18 cellular contexts compared by ENCODE assay signal in genomic region chr12:92695577-92695976, GRCh38.
DNase-seq lines count a peak whose midpoint lies in the region; TF ChIP-seq lines count a peak whose summit lies in the region.
"Had no signal": no experiment of that assay in that cellular context is flagged by ENCODE, and none has a peak within 500 bp of the region (broad histone marks: within the 10 kb centered on the region; RNA-seq: fewer than 3 reads in every experiment).

No MANE protein-coding gene starts in this region.

- no peak overlapping the region for H3K4me3 ChIP-seq in MM.1S (ENCODE audit: low read length)
- H3K4me3 ChIP-seq: SK-N-MC had no signal

- no peaks in the 10 kb centered on the region for H3K36me3 ChIP-seq in MM.1S (replicated peaks; ENCODE audit: insufficient read depth, low read length)

- H3K27me3 ChIP-seq in MM.1S (replicated peaks; ENCODE audit: insufficient read depth, low read length), result no peaks in the 10 kb centered on the region

- H3K79me2 ChIP-seq in MM.1S (ENCODE audit: low read length), result no peaks in the 10 kb centered on the region

- H3K9me3 ChIP-seq in MM.1S (replicated peaks; ENCODE audit: insufficient read depth, low read length), result no peaks in the 10 kb centered on the region

- H2AFZ ChIP-seq in MM.1S (ENCODE audit: low read length), result no peak overlapping the region

- no peak overlapping the region for H3K27ac ChIP-seq in MM.1S (ENCODE audit: low read length)
- H3K27ac ChIP-seq: KMS-11, SK-N-MC had no signal

- no peak overlapping the region for H3K4me2 ChIP-seq in MM.1S (ENCODE audit: low read depth, low read length)
- H3K4me2 ChIP-seq: KMS-11 had no signal

- no peak overlapping the region for H3K9ac ChIP-seq in MM.1S (ENCODE audit: low read length)
- H3K9ac ChIP-seq: KMS-11 had no signal

- DNase-seq in NCI-H2171 treated with DMSO at 0.1 percent for 48 hours (lab: John Stamatoyannopoulos, UW), result peak; percentile 54
- no peak for DNase-seq in NCI-H2171 (lab: John Stamatoyannopoulos, UW)
- DNase-seq in NCI-H146 treated with DMSO at 0.1 percent for 48 hours (lab: John Stamatoyannopoulos, UW; ENCODE audit: unreplicated experiment), result peak; percentile 82
- DNase-seq in NCI-H69 (lab: John Stamatoyannopoulos, UW), result peak; percentile 98
- peak; percentile 30 for DNase-seq in pons (ENCODE audit: low spot score)
- no peak for DNase-seq in MM.1S
- no peak for DNase-seq in HUDEP-2 (lab: John Stamatoyannopoulos, UW; ENCODE audit: unreplicated experiment in 76 of 76)
- no peak for DNase-seq in germinal center (ENCODE audit: low spot score)
- DNase-seq: Calu3; CD4-positive, alpha-beta memory T cell; DMS79; H9; NCI-H1048; NCI-H187; NCI-H526; T-helper 9 cell had no signal

- H3K9me2 ChIP-seq in MM.1S (replicated peaks; ENCODE audit: insufficient read depth, low read length), result no peaks in the 10 kb centered on the region

- no peaks in the 10 kb centered on the region for H3F3A ChIP-seq in MM.1S (ENCODE audit: insufficient read depth, low read length)

- no peaks in the 10 kb centered on the region for H4K20me1 ChIP-seq in MM.1S (ENCODE audit: insufficient read depth, low read length)

- no peak for TF ChIP-seq CTCF in MM.1S (IDR thresholded peaks at IDR 0.05; ENCODE audit: low read length)

- H3K4me1 ChIP-seq in MM.1S (ENCODE audit: low read length), result no peaks in the 10 kb centered on the region

Comparison
In these comparisons a context has a peak if more than half of its experiments do, and no peak if none do; other contexts are left out.
1. DNase-seq: peak in NCI-H2171 treated with DMSO at 0.1 percent for 48 hours (single experiment), NCI-H146 treated with DMSO at 0.1 percent for 48 hours (single experiment), NCI-H69 (single experiment) and pons (single experiment); none in NCI-H2171 (single experiment), MM.1S (single experiment), HUDEP-2 (0 of 76) and germinal center (single experiment).